In genomic region chr2:99187011-99187410, GRCh38 we compare ENCODE assay signal across 27 cellular contexts. TPM values are rescaled to one million over a fixed set of nuclear protein-coding genes. Genes with fewer than 3 reads are reported as not detected.
"Had no signal": no experiment of that assay in that cellular context is flagged by ENCODE, and none has a peak within 500 bp of the region (broad histone marks: within the 10 kb centered on the region; RNA-seq: fewer than 3 reads in every experiment).

No MANE protein-coding gene starts in this region.

- H3K4me3 Mint-ChIP-seq: mesothelial cell of epicardium; natural killer cell treated with Interleukin-12 subunit alpha and Interleukin-12 subunit beta and Interleukin-15 and Interleukin-18, amount 100 ng/mL, for 72 hours; neural progenitor cell; stimulated activated effector memory CD8-positive, alpha-beta T cell treated with anti-CD3 and anti-CD28 coated beads, Interleukin-12 subunit alpha, Interleukin-12 subunit beta, amount 100 ng/mL, for 72 hours had no signal

- H3K27ac ChIP-seq: dorsolateral prefrontal cortex, epithelial cell of prostate, gastroesophageal sphincter, heart left ventricle, hepatocyte, left lung, neural progenitor cell, parathyroid adenoma, right lobe of liver, stomach, thyroid gland had no signal

- H3K9ac ChIP-seq: neural progenitor cell, parathyroid adenoma had no signal

- H3K4me3 ChIP-seq: dorsolateral prefrontal cortex, gastroesophageal sphincter, heart left ventricle, hepatocyte, left lung, mucosa of descending colon, neural progenitor cell, right lobe of liver, stomach, thyroid gland had no signal

- H3K9me3 ChIP-seq: gastroesophageal sphincter, heart left ventricle, left lung, mucosa of descending colon, right lobe of liver, stomach, thyroid gland had no signal

- DNase-seq: dorsolateral prefrontal cortex; effector CD4-positive, alpha-beta T cell; foreskin fibroblast; heart left ventricle; kidney; left cardiac atrium; left lung; mesenchymal stem cell; mucosa of descending colon; right lobe of liver; stimulated activated CD4-positive, alpha-beta T cell treated with anti-CD3 and anti-CD28 coated beads, Interleukin-2, amount 100 ng/mL, for 24 hours; stimulated activated CD4-positive, alpha-beta T cell treated with anti-CD3 and anti-CD28 coated beads, Interleukin-4, amount 100 ng/mL, for 24 hours; stimulated activated naive CD4-positive, alpha-beta T cell treated with Interleukin-2 at 50 U/mL for 16 hours; stomach; thyroid gland; trophoblast cell had no signal

- H3K4me1 ChIP-seq: parathyroid adenoma had no signal

- H3K36me3 ChIP-seq: thyroid gland had no signal

- H2AFZ ChIP-seq: hepatocyte, neural progenitor cell, parathyroid adenoma had no signal

- H3K27ac Mint-ChIP-seq: mesothelial cell of epicardium; natural killer cell treated with Interleukin-12 subunit alpha and Interleukin-12 subunit beta and Interleukin-15 and Interleukin-18, amount 100 ng/mL, for 72 hours; neural progenitor cell; progenitor cell of endocrine pancreas; stimulated activated effector memory CD8-positive, alpha-beta T cell treated with anti-CD3 and anti-CD28 coated beads, Interleukin-12 subunit alpha, Interleukin-12 subunit beta, amount 100 ng/mL, for 72 hours had no signal

- H3K27me3 ChIP-seq: dorsolateral prefrontal cortex, gastroesophageal sphincter, heart left ventricle, hepatocyte, left lung, neural progenitor cell, right lobe of liver, stomach, thyroid gland had no signal

- H3K4me2 ChIP-seq: hepatocyte, neural progenitor cell had no signal

- H3K27me3 Mint-ChIP-seq: natural killer cell treated with Interleukin-12 subunit alpha and Interleukin-12 subunit beta and Interleukin-15 and Interleukin-18, amount 100 ng/mL, for 72 hours; progenitor cell of endocrine pancreas had no signal

- H3K9me3 Mint-ChIP-seq: mesothelial cell of epicardium; natural killer cell treated with Interleukin-12 subunit alpha and Interleukin-12 subunit beta and Interleukin-15 and Interleukin-18, amount 100 ng/mL, for 72 hours; neural progenitor cell; stimulated activated effector memory CD8-positive, alpha-beta T cell treated with anti-CD3 and anti-CD28 coated beads, Interleukin-12 subunit alpha, Interleukin-12 subunit beta, amount 100 ng/mL, for 72 hours had no signal

- ATAC-seq: esophagus mucosa; gastroesophageal sphincter; heart left ventricle; left cardiac atrium; left lung; mucosa of descending colon; natural killer cell treated with Interleukin-12 subunit alpha and Interleukin-12 subunit beta and Interleukin-15 and Interleukin-18, amount 100 ng/mL, for 72 hours; right lobe of liver; stimulated activated effector memory CD8-positive, alpha-beta T cell treated with anti-CD3 and anti-CD28 coated beads, Interleukin-12 subunit alpha, Interleukin-12 subunit beta, amount 100 ng/mL, for 72 hours had no signal

RNA-seq across cellular contexts. Expression of gene C2orf15, which starts 45.5 kb away (rescaled TPM):
- total RNA-seq: natural killer cell treated with Interleukin-12 subunit alpha and Interleukin-12 subunit beta and Interleukin-15 and Interleukin-18, amount 100 ng/mL, for 72 hours; osteoblast had no signal
